18 cellular contexts compared by ENCODE assay signal in genomic region chr17:16477666-16478065, GRCh38. TPM values are rescaled to one million over a fixed set of nuclear protein-coding genes. Genes with fewer than 3 reads are reported as not detected.
DNase-seq lines count a peak whose midpoint lies in the region; ATAC-seq, FAIRE-seq and TF ChIP-seq lines count a peak whose summit lies in the region.
"Had no signal": no experiment of that assay in that cellular context is flagged by ENCODE, and none has a peak within 500 bp of the region (broad histone marks: within the 10 kb centered on the region; RNA-seq: fewer than 3 reads in every experiment).

No MANE protein-coding gene starts in this region.

- H3K27ac ChIP-seq in HCT116 (ENCODE audit: low read depth, low read length) (peak overlapping the region; percentile 60), mesendoderm (ENCODE audit: low read depth, low read length) (peak overlapping the region; percentile 55), spleen (peak overlapping the region in 7 of 8 donors; percentile 54 to 80 (median 66)), lower lobe of right lung (no peak overlapping the region)

- H3K4me1 Mint-ChIP-seq in WTC11 = peaks cover 49% of the 10 kb centered on the region
- H3K4me1 Mint-ChIP-seq: activated CD4-positive, alpha-beta T cell treated with anti-CD3 and anti-CD28 coated beads, Interleukin-2, amount 10 ng/mL, durations not matched to agents 7 days and 5 days; activated naive CD4-positive, alpha-beta T cell treated with anti-CD3 and anti-CD28 coated beads, Interleukin-2, amount 10 ng/mL, durations not matched to agents 7 days and 5 days; memory B cell; stimulated activated naive B cell treated with anti-CD40 and anti-IgM and Interleukin-4, amounts not matched to agents 10 μg/mL and 1 μg/mL and 100 μg/mL, for 72 hours had no signal

- peak overlapping the region; percentile 39 for H2BK5ac ChIP-seq in mesendoderm (ENCODE audit: low read length)

- no peaks in the 10 kb centered on the region for H3K79me1 ChIP-seq in mesendoderm (ENCODE audit: low read length)

- H3K79me2 ChIP-seq in HCT116 (ENCODE audit: insufficient read depth, low read length) = no peaks in the 10 kb centered on the region
- no peaks in the 10 kb centered on the region for H3K79me2 ChIP-seq in mesendoderm (ENCODE audit: control insufficient read depth, insufficient read depth, low read length)

- WGBS in mesendoderm (ENCODE audit: extremely low coverage, insufficient coverage, low lambda C conversion rate) = no CpG with 5 or more reads among the region's 8 CpGs
- 77 to 84% (median 81%) methylated on average over 7 to 8 of the region's 8 CpGs for WGBS in spleen, 5 donors

- no peak overlapping the region for H3K27ac Mint-ChIP-seq in WTC11
- H3K27ac Mint-ChIP-seq: activated CD4-positive, alpha-beta T cell treated with anti-CD3 and anti-CD28 coated beads, Interleukin-2, amount 10 ng/mL, durations not matched to agents 7 days and 5 days; activated naive CD4-positive, alpha-beta T cell treated with anti-CD3 and anti-CD28 coated beads, Interleukin-2, amount 10 ng/mL, durations not matched to agents 7 days and 5 days; memory B cell; stimulated activated naive B cell treated with anti-CD40 and anti-IgM and Interleukin-4, amounts not matched to agents 10 μg/mL and 1 μg/mL and 100 μg/mL, for 72 hours had no signal

- peak; percentile 58 for ATAC-seq in HCT116
- ATAC-seq in WTC11 = peak; percentile 43
- ATAC-seq in lower lobe of right lung = no peak
- ATAC-seq: GM12878; stimulated activated naive B cell treated with anti-CD40 and anti-IgM and Interleukin-4, amounts not matched to agents 10 μg/mL and 1 μg/mL and 100 μg/mL, for 72 hours had no signal

- no peak overlapping the region for H3K23ac ChIP-seq in mesendoderm (ENCODE audit: low read length)

- H3K36me3 ChIP-seq in HCT116 (ENCODE audit: control insufficient read depth in 1 of 2, insufficient read depth in 2 of 2, low read length in 2 of 2) = no peaks in the 10 kb centered on the region
- H3K36me3 ChIP-seq in mesendoderm (ENCODE audit: control insufficient read depth, insufficient read depth, low read length) = no peaks in the 10 kb centered on the region
- no peaks in the 10 kb centered on the region for H3K36me3 ChIP-seq in spleen
- no peaks in the 10 kb centered on the region for H3K36me3 ChIP-seq in lower lobe of right lung

- POLR2A ChIA-PET in HCT116 (lab: Charles Lee) (interaction anchor here (1.5 kb wide), 1 partner anchor 39 kb away, joined by 4 read pairs; no protein-coding TSS in a partner anchor), WTC11 (lab: Charles Lee) (no interaction called here)

- no peak overlapping the region for H2BK120ac ChIP-seq in mesendoderm (ENCODE audit: low read depth, low read length)

- H3K27me3 ChIP-seq in HCT116 (ENCODE audit: insufficient read depth, low read length) = no peaks in the 10 kb centered on the region
- no peaks in the 10 kb centered on the region for H3K27me3 ChIP-seq in mesendoderm (ENCODE audit: insufficient read depth, low read length, poor library complexity)
- H3K27me3 ChIP-seq in spleen (replicated peaks in 1 of 7) = no peaks in the 10 kb centered on the region
- no peaks in the 10 kb centered on the region for H3K27me3 ChIP-seq in lower lobe of right lung (ENCODE audit: low read depth)

- BruUV-seq in HCT116 (replicated peaks; lab: Mats Ljungman, UMichigan) = no TSS peak

- H3K36me3 Mint-ChIP-seq in WTC11 = no peaks in the 10 kb centered on the region; the same call in 1 of the 2 replicates
- H3K36me3 Mint-ChIP-seq: activated naive CD4-positive, alpha-beta T cell treated with anti-CD3 and anti-CD28 coated beads, Interleukin-2, amount 10 ng/mL, durations not matched to agents 7 days and 5 days; memory B cell; stimulated activated naive B cell treated with anti-CD40 and anti-IgM and Interleukin-4, amounts not matched to agents 10 μg/mL and 1 μg/mL and 100 μg/mL, for 72 hours had no signal

- CTCF ChIA-PET in HCT116 (lab: Charles Lee) = interaction anchor here (1.0 kb wide), 1 partner anchor 14 kb away, joined by 3 read pairs; the partner anchor contains the start of gene LRRC75A
- CTCF ChIA-PET in WTC11 (lab: Charles Lee) = interaction anchor here (1.3 to 1.7 kb wide), 5 partner anchors 16 to 44 kb away, joined by 3 to 7 read pairs (median 5); no protein-coding TSS in a partner anchor

- H3K4me1 ChIP-seq in HCT116 (ENCODE audit: control insufficient read depth in 1 of 2, insufficient read depth in 2 of 2, low read length in 2 of 2) = peaks cover 14 to 25% of the 10 kb centered on the region in 2 experiments
- peaks cover 5% of the 10 kb centered on the region for H3K4me1 ChIP-seq in mesendoderm (ENCODE audit: control insufficient read depth, low read depth, low read length)
- H3K4me1 ChIP-seq in spleen = peaks cover 0 to 40% (median 13%) of the 10 kb centered on the region in 6 donors
- H3K4me1 ChIP-seq in lower lobe of right lung = no peaks in the 10 kb centered on the region

- intact Hi-C loops in HCT116 (cut with micrococcal nuclease) = no loop called here
- intact Hi-C loops in spleen (cut with DNase I; ENCODE audit: low total_unique reads) = no loop called here
- intact Hi-C loops in lower lobe of right lung (cut with DNase I) = no loop called here

- no peak for TF ChIP-seq POLR2A in HCT116 (IDR thresholded peaks at IDR 0.05; ENCODE audit: borderline replicate concordance, extremely low read depth, insufficient read depth, insufficient read length)
- TF ChIP-seq POLR2A in spleen (IDR thresholded peaks at IDR 0.05) = no peak
- TF ChIP-seq POLR2A in GM12892 (IDR thresholded peaks at IDR 0.05; ENCODE audit: low read depth, low read length) = no peak

- DNase-seq in HCT116 (ENCODE audit: low read depth, low spot score) = no peak
- no peak for DNase-seq in WTC11 (ENCODE audit: low spot score)
- DNase-seq in mesendoderm = peak; percentile 53
- no peak for DNase-seq in spleen
- DNase-seq in lower lobe of right lung = no peak
- no peak for DNase-seq in GM12892 (ENCODE audit: insufficient read length)
- DNase-seq in SW480 (ENCODE audit: low spot score) = no peak
- DNase-seq in NCI-H446 (lab: John Stamatoyannopoulos, UW) = no peak
- DNase-seq: activated CD4-positive, alpha-beta T cell treated with anti-CD3 and anti-CD28 coated beads, Interleukin-2, amount 10 ng/mL, durations not matched to agents 7 days and 5 days; activated naive CD4-positive, alpha-beta T cell treated with anti-CD3 and anti-CD28 coated beads, Interleukin-2, amount 10 ng/mL, durations not matched to agents 7 days and 5 days; activated T-cell treated with anti-CD3 and anti-CD28 coated beads for 4 hours; NCI-H1092 treated with DMSO at 0.1 percent for 48 hours; NCI-H2171; SHP77 treated with DMSO at 0.1 percent for 48 hours; stimulated activated naive B cell treated with anti-CD40 and anti-IgM and Interleukin-4, amounts not matched to agents 10 μg/mL and 1 μg/mL and 100 μg/mL, for 72 hours had no signal

- peak overlapping the region in 1 of 2 experiments; percentile 42; a peak in 2 of 4 replicates for H3K4me3 ChIP-seq in HCT116 (replicated peaks in 1 of 2; ENCODE audit: low read depth in 1 of 2, low read length in 2 of 2)
- H3K4me3 ChIP-seq in mesendoderm (ENCODE audit: low read length) = no peak overlapping the region
- H3K4me3 ChIP-seq in spleen = no peak overlapping the region
- no peak overlapping the region for H3K4me3 ChIP-seq in lower lobe of right lung
- H3K4me3 ChIP-seq: GM12878 had no signal

- FAIRE-seq in GM12892 (lab: Jason Lieb, UNC) = no peak
- FAIRE-seq: bronchial epithelial cell, GM12878 had no signal

- no peak for TF ChIP-seq CTCF in HCT116 (IDR thresholded peaks at IDR 0.05 in 2 of 3, conservative IDR thresholded peaks at IDR 0.05 in 1 of 3; ENCODE audit: borderline replicate concordance in 1 of 3, insufficient read depth in 1 of 3, low read depth in 2 of 3, low read length in 2 of 3)
- TF ChIP-seq CTCF in WTC11 (IDR thresholded peaks at IDR 0.05) = no peak
- TF ChIP-seq CTCF in spleen (IDR thresholded peaks at IDR 0.05 in 8 of 11, conservative IDR thresholded peaks at IDR 0.05 in 3 of 11) = no peak
- no peak for TF ChIP-seq CTCF in lower lobe of right lung (IDR thresholded peaks at IDR 0.05)

- H3K27me3 Mint-ChIP-seq in WTC11 (ENCODE audit: low read depth) = no peaks in the 10 kb centered on the region
- H3K27me3 Mint-ChIP-seq: activated CD4-positive, alpha-beta T cell treated with anti-CD3 and anti-CD28 coated beads, Interleukin-2, amount 10 ng/mL, durations not matched to agents 7 days and 5 days; activated naive CD4-positive, alpha-beta T cell treated with anti-CD3 and anti-CD28 coated beads, Interleukin-2, amount 10 ng/mL, durations not matched to agents 7 days and 5 days; stimulated activated naive B cell treated with anti-CD40 and anti-IgM and Interleukin-4, amounts not matched to agents 10 μg/mL and 1 μg/mL and 100 μg/mL, for 72 hours had no signal

- no peaks in the 10 kb centered on the region for H3K9me3 ChIP-seq in HCT116 (ENCODE audit: control insufficient read depth in 1 of 2, insufficient read depth in 1 of 2, low read depth in 1 of 2, low read length in 2 of 2)
- H3K9me3 ChIP-seq in spleen = no peaks in the 10 kb centered on the region
- no peaks in the 10 kb centered on the region for H3K9me3 ChIP-seq in lower lobe of right lung

- no peaks in the 10 kb centered on the region for H3K9me3 Mint-ChIP-seq in WTC11
- H3K9me3 Mint-ChIP-seq: activated CD4-positive, alpha-beta T cell treated with anti-CD3 and anti-CD28 coated beads, Interleukin-2, amount 10 ng/mL, durations not matched to agents 7 days and 5 days; activated naive CD4-positive, alpha-beta T cell treated with anti-CD3 and anti-CD28 coated beads, Interleukin-2, amount 10 ng/mL, durations not matched to agents 7 days and 5 days; memory B cell; stimulated activated naive B cell treated with anti-CD40 and anti-IgM and Interleukin-4, amounts not matched to agents 10 μg/mL and 1 μg/mL and 100 μg/mL, for 72 hours had no signal

- no peaks in the 10 kb centered on the region for H4K20me1 ChIP-seq in HCT116 (ENCODE audit: insufficient read depth)

- H3K9ac ChIP-seq in HCT116 (ENCODE audit: low read length) (peak overlapping the region; percentile 43), mesendoderm (ENCODE audit: low read length) (peak overlapping the region; percentile 32)

- H4K5ac ChIP-seq in mesendoderm (ENCODE audit: low read length) = peak overlapping the region; percentile 49

- no peaks in the 10 kb centered on the region for H3K9me2 ChIP-seq in HCT116 (ENCODE audit: insufficient read depth)

- H3K4me3 Mint-ChIP-seq in WTC11 = no peak overlapping the region
- H3K4me3 Mint-ChIP-seq: activated CD4-positive, alpha-beta T cell treated with anti-CD3 and anti-CD28 coated beads, Interleukin-2, amount 10 ng/mL, durations not matched to agents 7 days and 5 days; activated naive CD4-positive, alpha-beta T cell treated with anti-CD3 and anti-CD28 coated beads, Interleukin-2, amount 10 ng/mL, durations not matched to agents 7 days and 5 days; memory B cell; stimulated activated naive B cell treated with anti-CD40 and anti-IgM and Interleukin-4, amounts not matched to agents 10 μg/mL and 1 μg/mL and 100 μg/mL, for 72 hours had no signal

- no peak overlapping the region for H4K8ac ChIP-seq in mesendoderm (ENCODE audit: low read depth, low read length)

- H3K4ac ChIP-seq in mesendoderm (ENCODE audit: low read depth, low read length) = peak overlapping the region; percentile 17

- no peak overlapping the region for H2AK5ac ChIP-seq in mesendoderm (ENCODE audit: low read length)

- peak overlapping the region; percentile 35 for H3K18ac ChIP-seq in mesendoderm (ENCODE audit: low read length)

- TF ChIP-seq RAD21 in HCT116 (IDR thresholded peaks at IDR 0.05; ENCODE audit: low read depth) = no peak

- H3K4me2 ChIP-seq in HCT116 (ENCODE audit: low read length) = peak overlapping the region; percentile 80
- H3K4me2 ChIP-seq in mesendoderm (ENCODE audit: low read length) = no peak overlapping the region

- H3K56ac ChIP-seq in mesendoderm (ENCODE audit: low read length) = peak overlapping the region; percentile 71

- RAD21 ChIA-PET in HCT116 (lab: Charles Lee; ENCODE audit: low non-redundant PET in 1 of 2, low total read pairs in 2 of 2, uncharacterized antibody in 2 of 2, unreplicated experiment in 2 of 2) = no interaction called here

- no peak overlapping the region for H2BK15ac ChIP-seq in mesendoderm (replicated peaks; ENCODE audit: low read depth)

- H2AFZ ChIP-seq in HCT116 (ENCODE audit: low read depth, low read length, poor library complexity, severe bottlenecking) = no peak overlapping the region

RNA-seq across cellular contexts. Expression of gene LRRC75A, which starts 14.3 kb away (rescaled TPM):
- total RNA-seq in HCT116 (2021; ENCODE audit: unreplicated experiment) (2.3 TPM), WTC11 (2021) (13.7 to 22.9 TPM (median 14.7 TPM) in 3 replicates), spleen (10 to 100 TPM; 12.1 to 26.4 (median 22.3) TPM), lower lobe of right lung (3.8 TPM)
- polyA plus RNA-seq in HCT116 (2012) = 2.4 and 2.7 TPM in 2 replicates
- polyA plus RNA-seq in mesendoderm (2013, experiment 1 of 2) = 1.1 TPM
- polyA plus RNA-seq in mesendoderm (2013, experiment 2 of 2) = 1.3 TPM
- 10 to 100 TPM in 1 of 3 donors, 1 to 10 TPM in 2; 4.2 to 10.5 (median 4.8) TPM for polyA plus RNA-seq in spleen
- 1.1 TPM for polyA plus RNA-seq in GM12892 (2012; ENCODE audit: missing spikeins)
- total RNA-seq: bronchial epithelial cell had no signal

Comparison
In these comparisons a context has a peak if more than half of its experiments do, and no peak if none do; other contexts are left out.
1. ATAC-seq: peak in HCT116 (single experiment) and WTC11 (single experiment); none in lower lobe of right lung (0 of 2).